In the genomic region with DNA sequence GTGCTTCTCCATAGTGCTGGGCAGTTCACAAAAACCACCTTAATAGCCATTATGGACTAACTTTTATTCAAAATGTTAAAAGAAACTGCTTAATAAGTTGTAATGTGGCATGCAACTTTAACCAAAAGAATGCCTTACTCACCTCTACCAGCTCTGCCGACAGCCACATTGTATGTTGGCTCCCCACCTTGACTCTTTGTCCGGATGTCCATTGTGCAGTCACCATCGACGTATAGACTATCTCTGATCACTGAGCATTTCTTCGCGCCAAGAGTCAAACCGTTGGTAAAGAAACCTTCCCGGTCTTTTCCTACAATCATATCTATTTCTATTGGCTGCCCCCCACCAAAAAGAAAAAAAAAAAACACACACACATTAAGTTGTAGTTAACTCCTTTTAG, we compare ENCODE assay signal across 9 cellular contexts. TPM values are rescaled to one million over a fixed set of nuclear protein-coding genes. Genes with fewer than 3 reads are reported as not detected.
A peak's percentile ranks its signal among the peaks of the same experiment; 100 is the strongest.
DNase-seq lines count a peak whose midpoint lies in the region; ATAC-seq, FAIRE-seq and TF ChIP-seq lines count a peak whose summit lies in the region.
"Had no signal": no experiment of that assay in that cellular context is flagged by ENCODE, and none has a peak within 500 bp of the region (broad histone marks: within the 10 kb centered on the region; RNA-seq: fewer than 3 reads in every experiment).

No MANE protein-coding gene starts in this region.

- H3K79me1 ChIP-seq in H9 (ENCODE audit: insufficient read depth, low read depth, low read length, poor library complexity, severe bottlenecking) = peaks cover 4% of the 10 kb centered on the region

- peaks cover 33 to 47% (median 34%) of the 10 kb centered on the region in 3 experiments for H3K36me3 Mint-ChIP-seq in H9 (ENCODE audit: insufficient read depth in 1 of 3, low read depth in 3 of 3)
- H3K36me3 Mint-ChIP-seq: naive B cell had no signal

- no peak overlapping the region for H4K91ac ChIP-seq in H9 (ENCODE audit: insufficient read length, low read depth, low read length)

- no peak overlapping the region for H2BK5ac ChIP-seq in H9 (ENCODE audit: insufficient read length, low read length)

- POLR2A ChIA-PET in endothelial cell of umbilical vein (lab: Charles Lee) = interaction anchor here (0.5 kb wide), 1 partner anchor 35 kb away, joined by 4 read pairs; no protein-coding TSS in a partner anchor

- no peak overlapping the region for H2BK15ac ChIP-seq in H9 (ENCODE audit: low read depth, low read length)

- no peak overlapping the region for H2BK12ac ChIP-seq in H9 (ENCODE audit: insufficient read length, low read depth, low read length)

- H2AFZ ChIP-seq in H9 (ENCODE audit: low read length) = no peak overlapping the region
- no peak overlapping the region for H2AFZ ChIP-seq in endothelial cell of umbilical vein (ENCODE audit: low read depth, low read length)

- peaks cover 19% of the 10 kb centered on the region for H3K23me2 ChIP-seq in H9 (ENCODE audit: insufficient read length, low read depth, low read length, poor library complexity, severe bottlenecking)

- no peak for TF ChIP-seq POLR2A in endothelial cell of umbilical vein (IDR thresholded peaks at IDR 0.05; ENCODE audit: low read depth, low read length)

- H2BK120ac ChIP-seq in H9 (ENCODE audit: low read depth, low read length, poor library complexity, severe bottlenecking) = no peak overlapping the region

- dilution Hi-C loops in endothelial cell of umbilical vein (cut with MboI; ENCODE audit: extremely low pct_ligation_motif_present, low sequenced_read_pairs) = no loop called here

- H3K27ac Mint-ChIP-seq in H9 = peak overlapping the region; percentile 46 to 88 (median 87); a peak in 5 of 7 replicates
- H3K27ac Mint-ChIP-seq: stimulated activated effector memory CD8-positive, alpha-beta T cell treated with anti-CD3 and anti-CD28 coated beads, Interleukin-12 subunit alpha, Interleukin-12 subunit beta, amount 100 ng/mL, for 72 hours had no signal

- FAIRE-seq in endothelial cell of umbilical vein (lab: Jason Lieb, UNC) = no peak

- no peak overlapping the region for H3K14ac ChIP-seq in H9 (ENCODE audit: insufficient read depth, low read length)

- H3K9me3 ChIP-seq in H9 (ENCODE audit: control insufficient read depth, low read depth, low read length) = no peaks in the 10 kb centered on the region
- no peaks in the 10 kb centered on the region for H3K9me3 ChIP-seq in endothelial cell of umbilical vein (replicated peaks; ENCODE audit: control insufficient read depth, insufficient read depth, low read length)

- no peak overlapping the region for H3K4ac ChIP-seq in H9 (ENCODE audit: low read depth, low read length)

- intact Hi-C loops in endothelial cell of umbilical vein (cut with micrococcal nuclease) = loop anchor here (1.0 to 5.0 kb wide), 3 partner anchors 440 to 634 kb away; a partner anchor contains a TSS

- CTCF ChIA-PET in endothelial cell of umbilical vein (lab: Charles Lee) = interaction anchor here (1.0 to 5.4 kb wide), 7 partner anchors 10 to 441 kb away, joined by 3 to 87 read pairs (median 12); no protein-coding TSS in a partner anchor

- H3K27me3 ChIP-seq in H9 (ENCODE audit: insufficient read depth, low read length) (no peaks in the 10 kb centered on the region), endothelial cell of umbilical vein (ENCODE audit: control insufficient read depth in 2 of 2, insufficient read depth in 2 of 2, low read length in 2 of 2) (peaks cover 0 to 3% of the 10 kb centered on the region in 2 experiments)

- H4K20me1 ChIP-seq in H9 (ENCODE audit: control insufficient read depth, insufficient read depth, insufficient read length) = no peaks in the 10 kb centered on the region
- peaks cover 5% of the 10 kb centered on the region for H4K20me1 ChIP-seq in endothelial cell of umbilical vein (replicated peaks; ENCODE audit: control insufficient read depth, extremely low read depth, insufficient read depth, low read length)

- no peak overlapping the region for H3K23ac ChIP-seq in H9 (ENCODE audit: insufficient read length, low read depth, low read length)

- TF ChIP-seq CTCF in H9 (conservative IDR thresholded peaks at IDR 0.05) (no peak), endothelial cell of umbilical vein (IDR thresholded peaks at IDR 0.05; ENCODE audit: extremely low read depth in 1 of 2, insufficient read depth in 1 of 2, low read depth in 1 of 2, low read length in 2 of 2) (no peak), retinal pigment epithelial cell (conservative IDR thresholded peaks at IDR 0.05; ENCODE audit: low read depth, low read length) (no peak)

- H3K79me2 ChIP-seq in H9 (ENCODE audit: insufficient read depth, low read length) (peaks cover 30% of the 10 kb centered on the region; the same call in 1 of the 2 replicates), endothelial cell of umbilical vein (ENCODE audit: control insufficient read depth, insufficient read depth, low read length) (peaks cover 71% of the 10 kb centered on the region)

- no peak overlapping the region for H3K18ac ChIP-seq in H9 (ENCODE audit: insufficient read length, low read depth, low read length)

- H3K4me1 ChIP-seq in H9 (ENCODE audit: insufficient read depth, low read length) = peaks cover 2% of the 10 kb centered on the region; the same call in 1 of the 2 replicates
- H3K4me1 ChIP-seq in endothelial cell of umbilical vein (ENCODE audit: control insufficient read depth, extremely low read depth, insufficient read depth, low read length) = peaks cover 27% of the 10 kb centered on the region

- ATAC-seq in HG03439 (IDR thresholded peaks at IDR 0.05; ENCODE audit: unreplicated experiment) = no peak
- ATAC-seq: stimulated activated effector memory CD8-positive, alpha-beta T cell treated with anti-CD3 and anti-CD28 coated beads, Interleukin-12 subunit alpha, Interleukin-12 subunit beta, amount 100 ng/mL, for 72 hours had no signal

- no TSS peak for BruUV-seq in endothelial cell of umbilical vein (replicated peaks; lab: Mats Ljungman, UMichigan)

- no peak overlapping the region for H3K56ac ChIP-seq in H9 (ENCODE audit: insufficient read length, low read depth, low read length)

- H3K9ac ChIP-seq in H9 (ENCODE audit: extremely low read depth, insufficient read length, low read length) (peak overlapping the region; percentile 98), endothelial cell of umbilical vein (replicated peaks; ENCODE audit: extremely low read depth, insufficient read depth, low read length) (peak overlapping the region; percentile 13)

- H3K4me3 ChIP-seq in endothelial cell of umbilical vein (replicated peaks in 1 of 3; ENCODE audit: insufficient read depth in 1 of 3, low read depth in 1 of 3, low read length in 3 of 3) (peak overlapping the region in 1 of 3 experiments; percentile 92), retinal pigment epithelial cell (ENCODE audit: low read length) (peak overlapping the region; percentile 84)

- no CpG with 5 or more reads among the region's 8 CpGs for WGBS in H9 (ENCODE audit: extremely low coverage, insufficient read length, low lambda C conversion rate)

- no peak overlapping the region for H2BK20ac ChIP-seq in H9 (ENCODE audit: low read depth, low read length, poor library complexity, severe bottlenecking)

- no peaks in the 10 kb centered on the region; a peak in 1 of 5 replicates for H3K9me3 Mint-ChIP-seq in H9
- H3K9me3 Mint-ChIP-seq: naive B cell; stimulated activated effector memory CD8-positive, alpha-beta T cell treated with anti-CD3 and anti-CD28 coated beads, Interleukin-12 subunit alpha, Interleukin-12 subunit beta, amount 100 ng/mL, for 72 hours had no signal

- peaks cover 52 to 56% of the 10 kb centered on the region in 2 experiments for H3K4me1 Mint-ChIP-seq in H9

- DNase-seq in H9 (no peak), NCI-H526 (lab: John Stamatoyannopoulos, UW) (peak; percentile 65 to 73), endothelial cell of umbilical vein (ENCODE audit: low read depth, low spot score) (no peak), retinal pigment epithelial cell (ENCODE audit: low read depth) (no peak), medulla oblongata (ENCODE audit: extremely low spot score) (no peak), NCI-H187 treated with DMSO at 0.1 percent for 48 hours (lab: John Stamatoyannopoulos, UW) (no peak)
- DNase-seq: naive B cell had no signal

- no peak overlapping the region for H4K8ac ChIP-seq in H9 (replicated peaks; ENCODE audit: insufficient read length, low read depth, low read length)

- peak overlapping the region; percentile 98 for H3K4me2 ChIP-seq in H9 (ENCODE audit: insufficient read depth, insufficient read length, low read length)
- H3K4me2 ChIP-seq in endothelial cell of umbilical vein (ENCODE audit: insufficient read depth, low read length) = peak overlapping the region; percentile 91

- H3K36me3 ChIP-seq in endothelial cell of umbilical vein (ENCODE audit: control insufficient read depth in 2 of 2, extremely low read depth in 1 of 2, insufficient read depth in 2 of 2, low read length in 2 of 2) = peaks cover 3 to 11% of the 10 kb centered on the region in 2 experiments

- peak overlapping the region; percentile 79 to 87 for H3K4me3 Mint-ChIP-seq in H9

- H3T11ph ChIP-seq in H9 (ENCODE audit: low read length) = no peak overlapping the region

- H3K27ac ChIP-seq in H9 (ENCODE audit: insufficient read length, low read depth, low read length) (no peak overlapping the region), endothelial cell of umbilical vein (ENCODE audit: insufficient read depth, low read depth, low read length) (peak overlapping the region; percentile 94)

- no peaks in the 10 kb centered on the region for H3K9me1 ChIP-seq in endothelial cell of umbilical vein (replicated peaks; ENCODE audit: control insufficient read depth, extremely low read depth, insufficient read depth, low read length)

- no peak overlapping the region for H4K5ac ChIP-seq in H9 (ENCODE audit: insufficient read length, low read depth, low read length)

- no peak overlapping the region for H2AK5ac ChIP-seq in H9 (ENCODE audit: insufficient read length, low read length)

- no peaks in the 10 kb centered on the region for H3K27me3 Mint-ChIP-seq in H9 (ENCODE audit: low read depth)

TF ChIP-seq in endothelial cell of umbilical vein, 7 proteins besides CTCF, POLR2A, EP300 and RAD21 (continues in another document):
- no peak for TF ChIP-seq FOS (IDR thresholded peaks at IDR 0.05; ENCODE audit: borderline replicate concordance, insufficient read depth, low read length)
- TF ChIP-seq, protein P1, sequence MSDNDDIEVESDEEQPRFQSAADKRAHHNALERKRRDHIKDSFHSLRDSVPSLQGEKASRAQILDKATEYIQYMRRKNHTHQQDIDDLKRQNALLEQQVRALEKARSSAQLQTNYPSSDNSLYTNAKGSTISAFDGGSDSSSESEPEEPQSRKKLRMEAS (IDR thresholded peaks at IDR 0.05; ENCODE audit: insufficient read depth, insufficient read length) = no peak

RNA-seq across cellular contexts. Expression of a gene that starts 2.5 kb away (rescaled TPM):
- 169 and 174 TPM in 2 replicates for total RNA-seq in H9 (2021)
- total RNA-seq in endothelial cell of umbilical vein = 97.1 and 124 TPM in 2 replicates
- polyA plus RNA-seq in endothelial cell of umbilical vein = 143 and 165 TPM in 2 replicates
- 166 and 169 TPM in 2 replicates for polyA plus RNA-seq in endothelial cell of umbilical vein (2011; cell fraction: cytosol; rRNA removed)
- 76.0 and 117 TPM in 2 replicates for polyA plus RNA-seq in endothelial cell of umbilical vein (2011; cell fraction: nucleus; rRNA removed)
- 99.1 and 150 TPM in 2 replicates for polyA plus RNA-seq in endothelial cell of umbilical vein (2012)
- 121 and 128 TPM in 2 replicates for polyA minus RNA-seq in endothelial cell of umbilical vein
- 15.4 TPM for polyA minus RNA-seq in endothelial cell of umbilical vein (2011; cell fraction: cytosol; rRNA and poly(A)+ RNA removed)
- 60.0 and 95.9 TPM in 2 replicates for polyA minus RNA-seq in endothelial cell of umbilical vein (2011; cell fraction: nucleus; rRNA and poly(A)+ RNA removed)

Comparison
In these comparisons a context has a peak if more than half of its experiments do, and no peak if none do; other contexts are left out.
1. DNase-seq: peak in NCI-H526 (2 of 2); none in H9 (single experiment), endothelial cell of umbilical vein (single experiment), retinal pigment epithelial cell (single experiment), medulla oblongata (single experiment) and NCI-H187 treated with DMSO at 0.1 percent for 48 hours (single experiment).